8 cellular contexts compared by ENCODE assay signal in the genomic region with DNA sequence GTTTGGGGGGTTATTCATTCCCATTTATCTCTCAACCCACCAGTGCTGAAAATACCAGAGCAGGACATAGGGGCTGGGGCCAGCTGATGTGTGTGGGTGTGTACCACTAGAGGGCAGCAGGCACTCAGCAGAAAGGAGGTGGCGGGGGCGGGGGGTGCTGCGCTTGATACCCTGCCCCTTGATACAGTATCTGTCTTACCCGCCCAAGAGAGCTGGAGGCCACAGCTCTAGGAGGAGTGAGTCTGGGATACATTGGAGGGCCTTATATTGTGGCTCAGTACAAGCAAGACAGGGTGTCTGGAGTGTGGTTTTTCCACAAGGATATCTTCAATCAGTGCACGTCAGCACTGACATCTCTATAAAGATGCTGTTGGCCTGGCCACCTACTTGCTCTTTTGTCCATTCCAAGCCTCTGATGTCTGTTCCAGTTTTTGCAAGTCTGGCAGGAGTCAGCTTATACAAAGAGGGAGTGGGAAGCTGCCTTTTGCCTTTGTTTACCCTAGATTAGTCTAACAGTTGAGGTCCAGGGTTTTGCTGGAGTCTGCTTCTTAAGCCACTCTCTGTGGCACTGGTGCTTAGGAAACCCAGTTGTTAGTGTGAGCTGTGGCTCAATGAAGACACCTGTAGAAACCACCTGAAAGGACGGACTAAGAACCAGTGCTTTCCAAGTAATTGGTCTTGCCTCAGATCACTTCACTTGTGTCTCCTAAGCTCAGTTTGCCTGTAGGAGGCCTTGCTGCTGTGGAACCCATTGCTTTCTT. TPM values are rescaled to one million over a fixed set of nuclear protein-coding genes. Genes with fewer than 3 reads are reported as not detected.
DNase-seq lines count a peak whose midpoint lies in the region; FAIRE-seq and TF ChIP-seq lines count a peak whose summit lies in the region.

No MANE protein-coding gene starts in this region.

- DNase-seq in BE2C = peak; percentile 64
- peak; percentile 49 for DNase-seq in H54 (ENCODE audit: insufficient read length, low spot score)
- peak; percentile 36 for DNase-seq in SW480 (ENCODE audit: low spot score)
- DNase-seq in brain microvascular endothelial cell = peak; percentile 34
- DNase-seq in immature natural killer cell = peak; percentile 47 to 57 (median 48)
- DNase-seq in stimulated activated CD4-positive, alpha-beta T cell treated with anti-CD3 and anti-CD28 coated beads, Interleukin-1b, Interleukin-23, amount 100 ng/mL, for 48 hours = peak; percentile 48
- DNase-seq in NCI-H2107 (lab: John Stamatoyannopoulos, UW) = no peak
- DNase-seq in NCI-H1092 (lab: John Stamatoyannopoulos, UW) = no peak

- peaks cover 12 to 20% (median 14%) of the 10 kb centered on the region in 3 donors for H3K27me3 Mint-ChIP-seq in immature natural killer cell (ENCODE audit: low read depth in 3 of 3)

- H3K27ac Mint-ChIP-seq in immature natural killer cell = peak overlapping the region; percentile 59 to 91 (median 76)

- H3K36me3 ChIP-seq in BE2C (peaks cover 28% of the 10 kb centered on the region), brain microvascular endothelial cell (replicated peaks) (peaks cover 41% of the 10 kb centered on the region)

- peaks cover 0 to 29% (median 16%) of the 10 kb centered on the region in 3 donors for H3K36me3 Mint-ChIP-seq in immature natural killer cell

- no peak overlapping the region for H3K4me3 ChIP-seq in BE2C (ENCODE audit: low read depth, low read length)
- H3K4me3 ChIP-seq in brain microvascular endothelial cell (ENCODE audit: low read depth, low read length) = no peak overlapping the region

- H3K9me3 ChIP-seq in BE2C = no peaks in the 10 kb centered on the region

- H3K27me3 ChIP-seq in BE2C (no peaks in the 10 kb centered on the region), brain microvascular endothelial cell (replicated peaks) (no peaks in the 10 kb centered on the region)

- in situ Hi-C loops in brain microvascular endothelial cell (cut with HindIII; ENCODE audit: low pct_ligation_motif_present, low sequenced_read_pairs) = no loop called here

- H3K4me1 ChIP-seq in BE2C = no peaks in the 10 kb centered on the region; the same call in 1 of the 2 replicates

- H3K9me3 Mint-ChIP-seq in immature natural killer cell = no peaks in the 10 kb centered on the region

- H3K4me1 Mint-ChIP-seq in immature natural killer cell = peaks cover 66 to 74% of the 10 kb centered on the region in 2 donors

- no peak for TF ChIP-seq POLR2A in H54 (IDR thresholded peaks at IDR 0.05; ENCODE audit: low read depth, low read length)

- TF ChIP-seq CTCF in BE2C (IDR thresholded peaks at IDR 0.05; ENCODE audit: low read depth, low read length) (peak; percentile 71), brain microvascular endothelial cell (IDR thresholded peaks at IDR 0.05; ENCODE audit: low read depth, low read length, missing control alignments) (peak; percentile 91)

- H3K4me3 Mint-ChIP-seq in immature natural killer cell = peak overlapping the region in 4 of 5 donors; percentile 15 to 75 (median 58)

- FAIRE-seq in H54 (lab: Jason Lieb, UNC) = no peak

- H3K27ac ChIP-seq in brain microvascular endothelial cell = no peak overlapping the region

RNA-seq across cellular contexts. Expression of gene RBM15B, which starts 1.5 kb away (rescaled TPM):
- 42.1 TPM for polyA plus RNA-seq in BE2C (2012; ENCODE audit: insufficient read depth, insufficient read length, low read depth)
- 10 to 100 TPM; 10.3 to 12.1 (median 11.3) TPM for polyA plus RNA-seq in immature natural killer cell

RNA-seq across cellular contexts. Expression of gene MANF, which starts 4.5 kb away (rescaled TPM):
- polyA plus RNA-seq in BE2C (2012; ENCODE audit: insufficient read depth, insufficient read length, low read depth) = 114 TPM
- 100 to 1,000 TPM in 1 of 3 donors, 10 to 100 TPM in 2; 58.7 to 109 (median 82.4) TPM for polyA plus RNA-seq in immature natural killer cell

Comparison
In these comparisons a context has a peak if more than half of its experiments do, and no peak if none do; other contexts are left out.
1. DNase-seq: peak in BE2C (single experiment), H54 (single experiment), SW480 (single experiment), brain microvascular endothelial cell (single experiment), immature natural killer cell (3 of 3) and stimulated activated CD4-positive, alpha-beta T cell treated with anti-CD3 and anti-CD28 coated beads, Interleukin-1b, Interleukin-23, amount 100 ng/mL, for 48 hours (single experiment); none in NCI-H2107 (single experiment) and NCI-H1092 (single experiment).